ENCODE assay signal across 14 cellular contexts in genomic region chr6:164322533-164322932, GRCh38.
A peak's percentile ranks its signal among the peaks of the same experiment; 100 is the strongest.
DNase-seq lines count a peak whose midpoint lies in the region; ATAC-seq, FAIRE-seq and TF ChIP-seq lines count a peak whose summit lies in the region.
"Had no signal": no experiment of that assay in that cellular context is flagged by ENCODE, and none has a peak within 500 bp of the region (broad histone marks: within the 10 kb centered on the region; RNA-seq: fewer than 3 reads in every experiment).

No MANE protein-coding gene starts in this region.

- TF ChIP-seq CTCF in K562 (IDR thresholded peaks at IDR 0.05 in 2 of 3, conservative IDR thresholded peaks at IDR 0.05 in 1 of 3; ENCODE audit: insufficient read depth in 2 of 3, low read depth in 1 of 3, low read length in 3 of 3) = no peak
- TF ChIP-seq CTCF in gastroesophageal sphincter (IDR thresholded peaks at IDR 0.05) = no peak
- TF ChIP-seq CTCF in retinal pigment epithelial cell (conservative IDR thresholded peaks at IDR 0.05; ENCODE audit: low read depth, low read length) = no peak

- H3K27ac ChIP-seq in K562 (ENCODE audit: extremely low read depth, low read depth, low read length) = no peak overlapping the region
- no peak overlapping the region for H3K27ac ChIP-seq in gastroesophageal sphincter

- H3K27me3 ChIP-seq in K562 (ENCODE audit: control insufficient read depth in 2 of 2, insufficient read depth in 2 of 2, low read length in 2 of 2) (no peaks in the 10 kb centered on the region), gastroesophageal sphincter (no peaks in the 10 kb centered on the region)

- peaks cover 35% of the 10 kb centered on the region for H3K79me2 ChIP-seq in K562 (ENCODE audit: control insufficient read depth, insufficient read depth, low read length)

- H3K9me3 Mint-ChIP-seq in stimulated activated effector memory CD8-positive, alpha-beta T cell treated with anti-CD3 and anti-CD28 coated beads, Interleukin-12 subunit alpha, Interleukin-12 subunit beta, amount 100 ng/mL, for 72 hours = peaks cover 8% of the 10 kb centered on the region

- H3K4me3 Mint-ChIP-seq in stimulated activated effector memory CD8-positive, alpha-beta T cell treated with anti-CD3 and anti-CD28 coated beads, Interleukin-12 subunit alpha, Interleukin-12 subunit beta, amount 100 ng/mL, for 72 hours = no peak overlapping the region
- H3K4me3 Mint-ChIP-seq: CD8-positive, alpha-beta T cell had no signal

- no peak for TF ChIP-seq RAD21 in K562 (CRISPR knock-in tag; conservative IDR thresholded peaks at IDR 0.05 in 1 of 2, IDR thresholded peaks at IDR 0.05 in 1 of 2)

- peaks cover 3% of the 10 kb centered on the region; the same call in 1 of the 3 replicates for H3K36me3 ChIP-seq in K562 (ENCODE audit: control insufficient read depth, insufficient read depth, low read length)
- H3K36me3 ChIP-seq in gastroesophageal sphincter = no peaks in the 10 kb centered on the region

- TF ChIP-seq EP300 in K562 (IDR thresholded peaks at IDR 0.05; ENCODE audit: low read length) = no peak
- TF ChIP-seq EP300 in gastroesophageal sphincter (IDR thresholded peaks at IDR 0.05) = no peak

- TSS peak; percentile 10 for BruUV-seq in K562 (replicated peaks; lab: Mats Ljungman, UMichigan)

- no peak overlapping the region for H3K4me3 ChIP-seq in K562
- no peak overlapping the region for H3K4me3 ChIP-seq in gastroesophageal sphincter
- H3K4me3 ChIP-seq in retinal pigment epithelial cell (ENCODE audit: low read length) = no peak overlapping the region
- H3K4me3 ChIP-seq: skin epidermis had no signal

- no peak for FAIRE-seq in K562 (lab: Jason Lieb, UNC)

- no peak overlapping the region for H3K9ac ChIP-seq in K562 (ENCODE audit: insufficient read depth in 1 of 2, low read depth in 2 of 2, low read length in 2 of 2)

- 28% methylated on average over 4 of the region's 4 CpGs for WGBS in K562 (ENCODE audit: insufficient coverage, low coverage, missing lambda C conversion rate)
- 61 to 67% methylated on average over 2 to 4 of the region's 4 CpGs for WGBS in gastroesophageal sphincter (ENCODE audit: low coverage in 1 of 2), 2 donors

- in situ Hi-C loops in K562 (cut with MboI) = no loop called here

- H3K9me3 ChIP-seq in K562 (replicated peaks; ENCODE audit: control insufficient read depth, insufficient read depth, low read depth, low read length) = no peaks in the 10 kb centered on the region
- no peaks in the 10 kb centered on the region for H3K9me3 ChIP-seq in gastroesophageal sphincter

- no peaks in the 10 kb centered on the region for H3K36me3 Mint-ChIP-seq in stimulated activated effector memory CD8-positive, alpha-beta T cell treated with anti-CD3 and anti-CD28 coated beads, Interleukin-12 subunit alpha, Interleukin-12 subunit beta, amount 100 ng/mL, for 72 hours
- H3K36me3 Mint-ChIP-seq: CD8-positive, alpha-beta T cell had no signal

- no peak overlapping the region for H2AFZ ChIP-seq in K562 (ENCODE audit: low read depth, low read length)

- CTCF ChIA-PET in K562 (lab: Yijun Ruan, JAX; ENCODE audit: low intra/inter-chr PET ratio) = no interaction called here

- no peaks in the 10 kb centered on the region for H3K9me1 ChIP-seq in K562 (ENCODE audit: control insufficient read depth, insufficient read depth, low read length)

- ATAC-seq in K562 = peak; percentile 37; the same call in 1 of the 3 replicates
- peak; percentile 94 for ATAC-seq in gastroesophageal sphincter
- ATAC-seq in stimulated activated effector memory CD8-positive, alpha-beta T cell treated with anti-CD3 and anti-CD28 coated beads, Interleukin-12 subunit alpha, Interleukin-12 subunit beta, amount 100 ng/mL, for 72 hours = no peak
- ATAC-seq: CD8-positive, alpha-beta T cell had no signal

- intact Hi-C loops in K562 (cut with micrococcal nuclease) = no loop called here

- H3K4me2 ChIP-seq in K562 (ENCODE audit: insufficient read depth, low read length) = no peak overlapping the region

- POLR2A ChIA-PET in K562 (lab: Yijun Ruan, JAX) = interaction anchor here (0.6 kb wide), 1 partner anchor 1401 kb away, joined by 4 read pairs; no protein-coding TSS in a partner anchor

- H3K4me1 Mint-ChIP-seq in stimulated activated effector memory CD8-positive, alpha-beta T cell treated with anti-CD3 and anti-CD28 coated beads, Interleukin-12 subunit alpha, Interleukin-12 subunit beta, amount 100 ng/mL, for 72 hours = no peaks in the 10 kb centered on the region

- H3K4me1 ChIP-seq in K562 (replicated peaks in 1 of 2; ENCODE audit: control insufficient read depth in 2 of 2, insufficient read depth in 2 of 2, low read length in 2 of 2) (no peaks in the 10 kb centered on the region), gastroesophageal sphincter (no peaks in the 10 kb centered on the region)

- no peaks in the 10 kb centered on the region for H4K20me1 ChIP-seq in K562 (replicated peaks; ENCODE audit: control insufficient read depth, insufficient read depth, low read length)

- DNase-seq in ELR (ENCODE audit: low read depth) (peak; percentile 24), K562 (ENCODE audit: extremely low read depth in 1 of 4, low spot score in 3 of 4) (no peak), retinal pigment epithelial cell (ENCODE audit: low read depth) (peak; percentile 96), NCI-H2196 (lab: John Stamatoyannopoulos, UW; ENCODE audit: unreplicated experiment) (no peak), GM19240 (ENCODE audit: insufficient read length, low spot score) (no peak), anterior cingulate cortex (lab: John Stamatoyannopoulos, UW) (no peak)
- no peak for DNase-seq in stimulated activated effector memory CD8-positive, alpha-beta T cell treated with anti-CD3 and anti-CD28 coated beads, Interleukin-12 subunit alpha, Interleukin-12 subunit beta, amount 100 ng/mL, for 72 hours (ENCODE audit: low spot score in 2 of 2)
- DNase-seq: activated T-cell treated with anti-CD3 and anti-CD28 coated beads for 4 hours; CD8-positive, alpha-beta T cell; central memory CD4-positive, alpha-beta T cell; head of caudate nucleus; NCI-H446 had no signal

- H3K27ac Mint-ChIP-seq in stimulated activated effector memory CD8-positive, alpha-beta T cell treated with anti-CD3 and anti-CD28 coated beads, Interleukin-12 subunit alpha, Interleukin-12 subunit beta, amount 100 ng/mL, for 72 hours = no peak overlapping the region
- H3K27ac Mint-ChIP-seq: CD8-positive, alpha-beta T cell had no signal

- TF ChIP-seq POLR2A in K562 (conservative IDR thresholded peaks at IDR 0.05) (no peak), gastroesophageal sphincter (IDR thresholded peaks at IDR 0.05) (no peak)

TF ChIP-seq in K562, 482 proteins besides CTCF, POLR2A, EP300 and RAD21:
- TF ChIP-seq NEUROD1 (IDR thresholded peaks at IDR 0.05; ENCODE audit: borderline replicate concordance, low read depth, low read length, partially characterized antibody) = no peak
- no peak for TF ChIP-seq ZC3H11A (IDR thresholded peaks at IDR 0.05; ENCODE audit: low read depth, low read length)
- TF ChIP-seq ATF6 (CRISPR knock-in tag; IDR thresholded peaks at IDR 0.05) = no peak
- peak; percentile 25; the same call in 1 of the 2 replicates for TF ChIP-seq ATF3 (IDR thresholded peaks at IDR 0.05)
- no peak for TF ChIP-seq ATF3 (CRISPR knock-in tag; conservative IDR thresholded peaks at IDR 0.05)
- peak; percentile 43 for TF ChIP-seq FOSL1 (tag; conservative IDR thresholded peaks at IDR 0.05)

Comparison
In these comparisons a context has a peak if more than half of its experiments do, and no peak if none do; other contexts are left out.
1. DNase-seq: peak in ELR (single experiment) and retinal pigment epithelial cell (single experiment); none in K562 (0 of 4), NCI-H2196 (single experiment), GM19240 (single experiment), stimulated activated effector memory CD8-positive, alpha-beta T cell treated with anti-CD3 and anti-CD28 coated beads, Interleukin-12 subunit alpha, Interleukin-12 subunit beta, amount 100 ng/mL, for 72 hours (0 of 2) and anterior cingulate cortex (0 of 58).